In the genomic region with DNA sequence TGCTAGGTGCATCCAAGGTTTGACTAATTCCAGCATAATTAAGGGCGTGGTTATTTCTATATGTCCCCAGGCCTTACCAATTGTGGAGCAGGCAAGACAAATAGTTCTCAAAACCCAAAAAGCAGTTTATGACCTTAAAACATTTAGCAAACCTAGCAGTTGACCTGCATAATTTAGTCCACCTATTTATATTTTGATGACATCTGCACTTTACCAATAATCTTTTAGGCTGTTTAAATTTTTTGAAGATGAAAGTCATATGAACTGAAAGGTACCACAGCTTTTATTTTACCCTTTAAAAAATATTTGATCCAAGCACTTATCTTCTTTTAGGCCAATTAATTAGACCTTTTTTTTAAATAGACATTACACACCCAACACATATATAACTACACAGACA, we compare ENCODE assay signal across 2 cellular contexts.
A peak's percentile ranks its signal among the peaks of the same experiment; 100 is the strongest.
TF ChIP-seq lines count a peak whose summit lies in the region.

No MANE protein-coding gene starts in this region.

TF ChIP-seq in HepG2, 621 proteins besides CTCF, POLR2A, EP300 and RAD21:
- TF ChIP-seq ZNF20 (CRISPR knock-in tag; IDR thresholded peaks at IDR 0.05) = no peak
- TF ChIP-seq, protein P1, sequence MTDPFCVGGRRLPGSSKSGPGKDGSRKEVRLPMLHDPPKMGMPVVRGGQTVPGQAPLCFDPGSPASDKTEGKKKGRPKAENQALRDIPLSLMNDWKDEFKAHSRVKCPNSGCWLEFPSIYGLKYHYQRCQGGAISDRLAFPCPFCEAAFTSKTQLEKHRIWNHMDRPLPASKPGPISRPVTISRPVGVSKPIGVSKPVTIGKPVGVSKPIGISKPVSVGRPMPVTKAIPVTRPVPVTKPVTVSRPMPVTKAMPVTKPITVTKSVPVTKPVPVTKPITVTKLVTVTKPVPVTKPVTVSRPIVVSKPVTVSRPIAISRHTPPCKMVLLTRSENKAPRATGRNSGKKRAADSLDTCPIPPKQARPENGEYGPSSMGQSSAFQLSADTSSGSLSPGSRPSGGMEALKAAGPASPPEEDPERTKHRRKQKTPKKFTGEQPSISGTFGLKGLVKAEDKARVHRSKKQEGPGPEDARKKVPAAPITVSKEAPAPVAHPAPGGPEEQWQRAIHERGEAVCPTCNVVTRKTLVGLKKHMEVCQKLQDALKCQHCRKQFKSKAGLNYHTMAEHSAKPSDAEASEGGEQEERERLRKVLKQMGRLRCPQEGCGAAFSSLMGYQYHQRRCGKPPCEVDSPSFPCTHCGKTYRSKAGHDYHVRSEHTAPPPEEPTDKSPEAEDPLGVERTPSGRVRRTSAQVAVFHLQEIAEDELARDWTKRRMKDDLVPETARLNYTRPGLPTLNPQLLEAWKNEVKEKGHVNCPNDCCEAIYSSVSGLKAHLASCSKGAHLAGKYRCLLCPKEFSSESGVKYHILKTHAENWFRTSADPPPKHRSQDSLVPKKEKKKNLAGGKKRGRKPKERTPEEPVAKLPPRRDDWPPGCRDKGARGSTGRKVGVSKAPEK (CRISPR knock-in tag; IDR thresholded peaks at IDR 0.05; ENCODE audit: borderline replicate concordance) = no peak
- no peak for TF ChIP-seq ZNF138 (CRISPR knock-in tag; IDR thresholded peaks at IDR 0.05; ENCODE audit: low read depth)
- no peak for TF ChIP-seq ZNF562 (CRISPR knock-in tag; IDR thresholded peaks at IDR 0.05; ENCODE audit: borderline replicate concordance)
- TF ChIP-seq MAFF (IDR thresholded peaks at IDR 0.05; ENCODE audit: low read depth, low read length) = peak; percentile 51; the same call in 1 of the 2 replicates
- TF ChIP-seq ZNF839 (CRISPR knock-in tag; IDR thresholded peaks at IDR 0.05; ENCODE audit: borderline replicate concordance) = no peak
- TF ChIP-seq MAFK (conservative IDR thresholded peaks at IDR 0.05 in 1 of 2, IDR thresholded peaks at IDR 0.05 in 1 of 2; ENCODE audit: low read length in 2 of 2) = peak; percentile 27 to 69; a peak in 2 of 4 replicates

TF ChIP-seq in IMR-90, 13 proteins besides CTCF, POLR2A, EP300 and RAD21:
- TF ChIP-seq MAFK (IDR thresholded peaks at IDR 0.05; ENCODE audit: low read depth, low read length) = peak; percentile 57; the same call in 1 of the 2 replicates
- TF ChIP-seq CEBPB (IDR thresholded peaks at IDR 0.05; ENCODE audit: low read depth, low read length) = no peak
- TF ChIP-seq NFE2L2 (IDR thresholded peaks at IDR 0.05; ENCODE audit: low read depth, low read length) = no peak
- no peak for TF ChIP-seq BHLHE40 (IDR thresholded peaks at IDR 0.05; ENCODE audit: low read depth, low read length)
- TF ChIP-seq, protein P2, sequence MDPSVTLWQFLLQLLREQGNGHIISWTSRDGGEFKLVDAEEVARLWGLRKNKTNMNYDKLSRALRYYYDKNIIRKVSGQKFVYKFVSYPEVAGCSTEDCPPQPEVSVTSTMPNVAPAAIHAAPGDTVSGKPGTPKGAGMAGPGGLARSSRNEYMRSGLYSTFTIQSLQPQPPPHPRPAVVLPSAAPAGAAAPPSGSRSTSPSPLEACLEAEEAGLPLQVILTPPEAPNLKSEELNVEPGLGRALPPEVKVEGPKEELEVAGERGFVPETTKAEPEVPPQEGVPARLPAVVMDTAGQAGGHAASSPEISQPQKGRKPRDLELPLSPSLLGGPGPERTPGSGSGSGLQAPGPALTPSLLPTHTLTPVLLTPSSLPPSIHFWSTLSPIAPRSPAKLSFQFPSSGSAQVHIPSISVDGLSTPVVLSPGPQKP (IDR thresholded peaks at IDR 0.05; ENCODE audit: borderline replicate concordance, low read depth, low read length) = no peak
- TF ChIP-seq, protein P3, sequence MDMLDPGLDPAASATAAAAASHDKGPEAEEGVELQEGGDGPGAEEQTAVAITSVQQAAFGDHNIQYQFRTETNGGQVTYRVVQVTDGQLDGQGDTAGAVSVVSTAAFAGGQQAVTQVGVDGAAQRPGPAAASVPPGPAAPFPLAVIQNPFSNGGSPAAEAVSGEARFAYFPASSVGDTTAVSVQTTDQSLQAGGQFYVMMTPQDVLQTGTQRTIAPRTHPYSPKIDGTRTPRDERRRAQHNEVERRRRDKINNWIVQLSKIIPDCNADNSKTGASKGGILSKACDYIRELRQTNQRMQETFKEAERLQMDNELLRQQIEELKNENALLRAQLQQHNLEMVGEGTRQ (IDR thresholded peaks at IDR 0.05; ENCODE audit: low read depth, low read length) = no peak
